Comparison of ENCODE assay signal across 9 cellular contexts in the genomic region with DNA sequence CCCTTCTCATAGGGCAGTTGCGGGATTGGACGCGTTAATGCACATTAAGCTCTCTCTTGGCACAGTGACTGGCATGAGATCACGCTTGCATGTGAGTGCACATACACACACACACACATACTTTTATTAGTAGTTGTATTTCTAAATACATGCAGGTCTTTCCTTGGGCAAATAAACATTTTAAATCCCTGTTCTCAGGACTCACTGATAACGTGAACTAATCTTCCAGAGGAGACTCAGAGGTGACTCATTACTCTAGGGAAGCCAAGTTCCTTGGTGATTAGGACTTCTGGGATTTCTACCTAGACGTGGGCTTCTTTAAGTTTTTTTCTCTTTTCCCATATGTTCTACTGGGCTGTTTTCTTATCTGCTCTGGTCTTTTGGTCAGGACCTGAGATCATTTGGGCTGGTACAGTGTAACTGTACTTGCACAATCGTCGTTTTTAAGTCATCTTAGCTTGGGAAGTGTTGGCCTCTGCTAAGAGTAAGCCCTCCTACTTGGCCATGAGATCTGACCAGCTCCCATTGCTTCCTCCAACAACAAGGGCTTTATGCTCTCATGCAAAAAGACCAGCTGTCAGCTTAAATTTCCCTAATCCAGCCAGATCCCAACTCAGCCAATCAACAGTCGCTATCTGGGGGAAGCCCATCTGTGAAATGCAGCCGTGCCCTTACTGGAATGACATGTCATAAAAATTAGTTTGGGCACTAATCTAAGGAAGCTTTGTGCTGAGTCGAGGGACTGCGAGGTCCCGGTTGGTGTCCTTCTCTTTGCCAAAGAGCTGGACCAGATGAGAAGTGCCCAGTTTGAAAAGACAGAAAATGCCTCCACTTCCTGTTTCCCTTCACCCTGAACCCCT.
DNase-seq lines count a peak whose midpoint lies in the region; ATAC-seq and TF ChIP-seq lines count a peak whose summit lies in the region.
"Had no signal": no experiment of that assay in that cellular context is flagged by ENCODE, and none has a peak within 500 bp of the region (broad histone marks: within the 10 kb centered on the region; RNA-seq: fewer than 3 reads in every experiment).

No MANE protein-coding gene starts in this region.

- 41% methylated on average over 13 of the region's 13 CpGs for WGBS in hepatocyte (ENCODE audit: low lambda C conversion rate, missing lambda C conversion rate)

- H3K4me1 Mint-ChIP-seq in type B pancreatic cell (ENCODE audit: unreplicated experiment), result peaks cover 44% of the 10 kb centered on the region

- H3K9me3 ChIP-seq in right atrium auricular region, result no peaks in the 10 kb centered on the region
- no peaks in the 10 kb centered on the region for H3K9me3 ChIP-seq in hepatocyte (ENCODE audit: low read depth)

- ATAC-seq in Right ventricle myocardium inferior (peak; percentile 94), HG03354 (IDR thresholded peaks at IDR 0.05; ENCODE audit: poor library complexity, severe bottlenecking, unreplicated experiment) (no peak), GM21447 (IDR thresholded peaks at IDR 0.05; ENCODE audit: unreplicated experiment) (no peak)

- no peaks in the 10 kb centered on the region for H3K9me2 ChIP-seq in hepatocyte (replicated peaks; ENCODE audit: insufficient read depth)

- DNase-seq in Right ventricle myocardium inferior (ENCODE audit: missing footprints), result no peak
- no peak for DNase-seq in right atrium auricular region (ENCODE audit: low spot score)
- peak; percentile 100 for DNase-seq in amniotic epithelial cell (ENCODE audit: low read depth)
- DNase-seq in hepatocyte (ENCODE audit: low spot score), result peak; percentile 76
- no peak for DNase-seq in type B pancreatic cell (ENCODE audit: extremely low spot score, unreplicated experiment)
- no peak for DNase-seq in iPS-NIHi11 (ENCODE audit: low spot score)
- DNase-seq: activated gamma-delta T cell treated with Interleukin-2 at 50 U/mL for 16 hours had no signal

- H3K27me3 Mint-ChIP-seq in type B pancreatic cell, result no peaks in the 10 kb centered on the region

- H3K27me3 ChIP-seq in right atrium auricular region (no peaks in the 10 kb centered on the region), hepatocyte (no peaks in the 10 kb centered on the region)

- TF ChIP-seq CTCF in right atrium auricular region (IDR thresholded peaks at IDR 0.05) (no peak), hepatocyte (IDR thresholded peaks at IDR 0.05; ENCODE audit: poor library complexity) (no peak), type B pancreatic cell (conservative IDR thresholded peaks at IDR 0.05) (no peak)

- no peak overlapping the region for H2AFZ ChIP-seq in hepatocyte

- peak overlapping the region; percentile 14 for H3K4me2 ChIP-seq in hepatocyte

- peak overlapping the region; percentile 32 for H3K27ac Mint-ChIP-seq in type B pancreatic cell

- H3K9me3 Mint-ChIP-seq in type B pancreatic cell, result no peaks in the 10 kb centered on the region

- no peaks in the 10 kb centered on the region for H3K36me3 ChIP-seq in right atrium auricular region
- H3K36me3 ChIP-seq in hepatocyte (replicated peaks; ENCODE audit: insufficient read depth, low read depth), result no peaks in the 10 kb centered on the region

- intact Hi-C loops in Right ventricle myocardium inferior (cut with DNase I), result no loop called here

- H3K36me3 Mint-ChIP-seq in type B pancreatic cell, result no peaks in the 10 kb centered on the region

- H3K27ac ChIP-seq in right atrium auricular region (no peak overlapping the region), hepatocyte (peak overlapping the region; percentile 88)

- H3K4me1 ChIP-seq in right atrium auricular region (peaks cover 0 to 14% of the 10 kb centered on the region in 2 donors), hepatocyte (ENCODE audit: insufficient read depth) (peaks cover 51% of the 10 kb centered on the region)

- H3K4me3 Mint-ChIP-seq in type B pancreatic cell, result no peak overlapping the region

- H3K4me3 ChIP-seq in right atrium auricular region (no peak overlapping the region), hepatocyte (no peak overlapping the region)

- H4K20me1 ChIP-seq in hepatocyte (ENCODE audit: insufficient read depth, poor library complexity, severe bottlenecking), result no peaks in the 10 kb centered on the region

- H3K79me2 ChIP-seq in hepatocyte, result no peaks in the 10 kb centered on the region

Comparison
In these comparisons a context has a peak if more than half of its experiments do, and no peak if none do; other contexts are left out.
1. DNase-seq: peak in amniotic epithelial cell (single experiment) and hepatocyte (single experiment); none in Right ventricle myocardium inferior (single experiment), right atrium auricular region (single experiment), type B pancreatic cell (single experiment) and iPS-NIHi11 (single experiment).